Comparison of ENCODE assay signal across 1 cellular context in the genomic region with DNA sequence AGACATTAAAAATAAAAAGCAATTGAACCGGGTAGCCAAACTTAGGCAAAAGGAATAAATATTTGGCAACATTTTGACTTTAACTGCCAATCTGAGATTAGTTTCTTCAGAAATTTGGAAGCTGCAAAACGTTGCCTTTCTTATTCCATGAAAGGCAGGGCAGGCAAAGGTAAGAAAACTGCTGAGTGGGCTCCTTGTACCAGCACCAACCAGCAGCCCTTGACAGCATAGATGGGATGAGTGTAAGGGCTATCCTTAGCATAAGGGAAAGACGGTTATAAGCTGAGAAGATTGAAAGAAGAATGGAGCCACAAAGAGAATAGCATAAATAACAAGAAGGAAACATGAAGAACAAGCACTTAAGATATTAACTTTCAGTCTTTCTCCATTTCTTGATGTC.
TF ChIP-seq lines count a peak whose summit lies in the region.

No MANE protein-coding gene starts in this region.

TF ChIP-seq in IMR-90, 13 proteins besides CTCF, POLR2A, EP300 and RAD21:
- TF ChIP-seq MAZ (IDR thresholded peaks at IDR 0.05; ENCODE audit: borderline replicate concordance, low read depth, low read length) (no peak), MAFK (IDR thresholded peaks at IDR 0.05; ENCODE audit: low read depth, low read length) (peak; percentile 58)
